ENCODE assay signal across 24 cellular contexts in the genomic region with DNA sequence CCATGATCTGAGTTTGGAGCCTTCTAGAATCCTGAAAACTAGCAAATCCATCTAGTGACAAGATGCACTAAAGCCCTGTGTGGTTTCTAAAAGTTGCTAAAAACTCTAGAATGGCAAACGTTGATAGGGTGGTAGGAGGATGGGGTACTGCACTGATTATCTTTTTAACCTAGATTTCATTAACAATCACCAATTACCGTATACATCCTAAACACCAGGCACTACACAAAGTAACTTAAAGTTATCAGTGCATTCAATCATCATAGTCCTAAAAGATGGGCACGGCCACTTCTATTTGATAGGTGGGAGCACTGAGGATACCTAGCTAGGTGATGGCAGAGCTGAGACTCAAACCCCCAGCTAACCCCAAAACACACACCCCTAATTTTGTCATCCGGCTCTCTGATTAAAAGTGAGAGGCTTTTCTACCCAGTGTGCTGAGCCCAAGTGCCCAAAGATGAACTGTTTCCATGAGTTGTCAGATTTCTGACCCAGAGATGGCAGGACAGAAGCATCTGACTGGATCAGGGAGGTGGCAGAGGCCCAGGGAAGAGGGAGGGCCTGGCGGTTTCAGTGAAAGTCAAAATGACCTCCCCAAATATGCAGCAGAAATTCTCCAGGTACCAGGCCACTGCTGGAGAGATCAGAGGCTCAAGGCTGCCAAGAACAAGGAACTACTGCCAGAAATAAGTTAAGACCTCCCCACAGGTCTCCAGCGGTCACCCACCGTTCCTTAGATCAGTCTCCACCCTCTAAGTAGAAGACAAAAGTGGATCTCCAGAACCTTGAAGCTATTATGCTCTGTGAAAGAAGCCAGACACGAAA.
DNase-seq lines count a peak whose midpoint lies in the region; ATAC-seq and TF ChIP-seq lines count a peak whose summit lies in the region.
"Had no signal": no experiment of that assay in that cellular context is flagged by ENCODE, and none has a peak within 500 bp of the region (broad histone marks: within the 10 kb centered on the region; RNA-seq: fewer than 3 reads in every experiment).

No MANE protein-coding gene starts in this region.

- no peaks in the 10 kb centered on the region for H3K9me3 ChIP-seq in BLaER1 treated with 17β-estradiol and CSF1 and Interleukin-3, amounts not matched to agents 10 nM and 100 nM (replicated peaks in 1 of 11)
- H3K9me3 ChIP-seq: uterus had no signal

- peak overlapping the region in 3 of 11 experiments; percentile 5 to 42 (median 33); a peak in 4 of 22 replicates for H3K27ac ChIP-seq in BLaER1 treated with 17β-estradiol and CSF1 and Interleukin-3, amounts not matched to agents 10 nM and 100 nM
- 0 out of 2 replicates have a peak overlapping the region, but pooled peaks have one; percentile 19 for H3K27ac ChIP-seq in RWPE1
- H3K27ac ChIP-seq in dorsolateral prefrontal cortex, result peak overlapping the region in 42 of 59 donors; percentile 15 to 86 (median 73)
- H3K27ac ChIP-seq: parathyroid adenoma, uterus had no signal

- H3K36me3 Mint-ChIP-seq in progenitor cell of endocrine pancreas (ENCODE audit: insufficient read depth), result no peaks in the 10 kb centered on the region
- no peaks in the 10 kb centered on the region for H3K36me3 Mint-ChIP-seq in activated CD4-positive, alpha-beta T cell treated with anti-CD3 and anti-CD28 coated beads, Interleukin-2, amount 10 ng/mL, durations not matched to agents 7 days and 5 days (ENCODE audit: low read depth)
- H3K36me3 Mint-ChIP-seq: activated CD4-positive, alpha-beta memory T cell treated with anti-CD3 and anti-CD28 coated beads for 36 hours; naive B cell had no signal

- DNase-seq in RWPE1 (ENCODE audit: low spot score) (no peak), dorsolateral prefrontal cortex (no peak), progenitor cell of endocrine pancreas (ENCODE audit: low spot score, unreplicated experiment) (no peak), NCI-H2107 (lab: John Stamatoyannopoulos, UW) (no peak)
- DNase-seq in activated CD4-positive, alpha-beta T cell treated with anti-CD3 and anti-CD28 coated beads, Interleukin-2, amount 50 U/mL, for 4 hours, result no peak
- no peak for DNase-seq in activated CD4-positive, alpha-beta T cell treated with anti-CD3 and anti-CD28 coated beads, Interleukin-2, amount 10 ng/mL, durations not matched to agents 7 days and 5 days
- DNase-seq: activated CD4-positive, alpha-beta memory T cell treated with anti-CD3 and anti-CD28 coated beads for 36 hours; activated naive CD4-positive, alpha-beta T cell treated with anti-CD3 and anti-CD28 coated beads for 36 hours; aorta; CD4-positive, alpha-beta T cell; DMS79; Kasumi-1; naive B cell; NCI-H1048; NCI-H2081; NCI-H524; SIG-M5; stimulated activated CD4-positive, alpha-beta T cell treated with anti-CD3 and anti-CD28 coated beads, Interleukin-2, amount 100 ng/mL, for 48 hours; uterus had no signal

- H3K4me1 Mint-ChIP-seq in progenitor cell of endocrine pancreas (ENCODE audit: low read depth), result peaks cover 59% of the 10 kb centered on the region
- no peaks in the 10 kb centered on the region for H3K4me1 Mint-ChIP-seq in activated CD4-positive, alpha-beta T cell treated with anti-CD3 and anti-CD28 coated beads, Interleukin-2, amount 10 ng/mL, durations not matched to agents 7 days and 5 days
- H3K4me1 Mint-ChIP-seq: naive B cell had no signal

- H3K4me3 Mint-ChIP-seq in progenitor cell of endocrine pancreas (ENCODE audit: low read depth), result no peak overlapping the region
- no peak overlapping the region for H3K4me3 Mint-ChIP-seq in activated CD4-positive, alpha-beta T cell treated with anti-CD3 and anti-CD28 coated beads, Interleukin-2, amount 10 ng/mL, durations not matched to agents 7 days and 5 days
- H3K4me3 Mint-ChIP-seq: activated CD4-positive, alpha-beta memory T cell treated with anti-CD3 and anti-CD28 coated beads for 36 hours; activated naive CD4-positive, alpha-beta T cell treated with anti-CD3 and anti-CD28 coated beads for 36 hours; CD4-positive, alpha-beta T cell; naive B cell; T-helper 1 cell treated with Interleukin-12 subunit alpha and Interleukin-12 subunit beta and Interleukin-4 antibody, amounts not matched to agents 30 μg/mL and 1 μg/mL, for 36 hours had no signal

- H3K36me3 ChIP-seq in BLaER1 treated with 17β-estradiol and CSF1 and Interleukin-3, amounts not matched to agents 10 nM and 100 nM, result no peaks in the 10 kb centered on the region
- H3K36me3 ChIP-seq: uterus had no signal

- peak overlapping the region in 10 of 11 experiments; percentile 74 to 91 (median 84); a peak in 18 of 22 replicates for H3K4me2 ChIP-seq in BLaER1 treated with 17β-estradiol and CSF1 and Interleukin-3, amounts not matched to agents 10 nM and 100 nM

- H3K27me3 Mint-ChIP-seq in progenitor cell of endocrine pancreas, result no peaks in the 10 kb centered on the region
- peaks cover 12% of the 10 kb centered on the region for H3K27me3 Mint-ChIP-seq in activated CD4-positive, alpha-beta T cell treated with anti-CD3 and anti-CD28 coated beads, Interleukin-2, amount 10 ng/mL, durations not matched to agents 7 days and 5 days

- no peaks in the 10 kb centered on the region for H3K9me3 Mint-ChIP-seq in progenitor cell of endocrine pancreas (ENCODE audit: low read depth)
- H3K9me3 Mint-ChIP-seq in activated CD4-positive, alpha-beta T cell treated with anti-CD3 and anti-CD28 coated beads, Interleukin-2, amount 10 ng/mL, durations not matched to agents 7 days and 5 days, result no peaks in the 10 kb centered on the region
- H3K9me3 Mint-ChIP-seq: activated CD4-positive, alpha-beta memory T cell treated with anti-CD3 and anti-CD28 coated beads for 36 hours; activated naive CD4-positive, alpha-beta T cell treated with anti-CD3 and anti-CD28 coated beads for 36 hours; CD4-positive, alpha-beta T cell; T-helper 1 cell treated with Interleukin-12 subunit alpha and Interleukin-12 subunit beta and Interleukin-4 antibody, amounts not matched to agents 30 μg/mL and 1 μg/mL, for 36 hours had no signal

- H3K4me3 ChIP-seq in BLaER1 treated with 17β-estradiol and CSF1 and Interleukin-3, amounts not matched to agents 10 nM and 100 nM, result no peak overlapping the region
- peak overlapping the region in 5 of 59 donors; percentile 4 to 35 (median 15) for H3K4me3 ChIP-seq in dorsolateral prefrontal cortex
- H3K4me3 ChIP-seq: lung, uterus had no signal

- H4K20me1 ChIP-seq in BLaER1 treated with 17β-estradiol and CSF1 and Interleukin-3, amounts not matched to agents 10 nM and 100 nM, result no peaks in the 10 kb centered on the region

- H3K4me1 ChIP-seq in BLaER1 treated with 17β-estradiol and CSF1 and Interleukin-3, amounts not matched to agents 10 nM and 100 nM, result peaks cover 22 to 86% (median 76%) of the 10 kb centered on the region in 10 experiments
- H3K4me1 ChIP-seq: parathyroid adenoma, uterus had no signal

- no peak for ATAC-seq in GM19467 (IDR thresholded peaks at IDR 0.05; ENCODE audit: unreplicated experiment)

- intact Hi-C loops in dorsolateral prefrontal cortex (cut with DNase I), result loop anchor here in 1 of 2 donors (10.0 kb wide), 1 partner anchor 163 kb away; no protein-coding TSS in a partner anchor

- no peak overlapping the region for H3K9ac ChIP-seq in BLaER1 treated with 17β-estradiol and CSF1 and Interleukin-3, amounts not matched to agents 10 nM and 100 nM
- H3K9ac ChIP-seq: parathyroid adenoma had no signal

- H3K27ac Mint-ChIP-seq in progenitor cell of endocrine pancreas, result peak overlapping the region; percentile 84
- no peak overlapping the region for H3K27ac Mint-ChIP-seq in activated CD4-positive, alpha-beta T cell treated with anti-CD3 and anti-CD28 coated beads, Interleukin-2, amount 10 ng/mL, durations not matched to agents 7 days and 5 days
- H3K27ac Mint-ChIP-seq: activated CD4-positive, alpha-beta memory T cell treated with anti-CD3 and anti-CD28 coated beads for 36 hours; activated naive CD4-positive, alpha-beta T cell treated with anti-CD3 and anti-CD28 coated beads for 36 hours; CD4-positive, alpha-beta T cell; naive B cell; T-helper 1 cell treated with Interleukin-12 subunit alpha and Interleukin-12 subunit beta and Interleukin-4 antibody, amounts not matched to agents 30 μg/mL and 1 μg/mL, for 36 hours had no signal

- POLR2A ChIA-PET in RWPE1 (lab: Yijun Ruan, JAX; ENCODE audit: low non-redundant PET), result no interaction called here
- POLR2A ChIA-PET in activated CD4-positive, alpha-beta T cell treated with anti-CD3 and anti-CD28 coated beads, Interleukin-2, amount 10 ng/mL, durations not matched to agents 7 days and 5 days (lab: Charles Lee), result no interaction called here

- peaks cover 0 to 4% (median 0%) of the 10 kb centered on the region in 11 experiments; a peak in 5 of 22 replicates for H3K27me3 ChIP-seq in BLaER1 treated with 17β-estradiol and CSF1 and Interleukin-3, amounts not matched to agents 10 nM and 100 nM
- H3K27me3 ChIP-seq in dorsolateral prefrontal cortex, result peaks cover 0 to 26% (median 0%) of the 10 kb centered on the region in 45 donors
- H3K27me3 ChIP-seq: uterus had no signal

- TF ChIP-seq CTCF in RWPE1 (conservative IDR thresholded peaks at IDR 0.05; ENCODE audit: low read depth), result no peak
- no peak for TF ChIP-seq CTCF in dorsolateral prefrontal cortex (IDR thresholded peaks at IDR 0.05 in 54 of 56, conservative IDR thresholded peaks at IDR 0.05 in 2 of 56; ENCODE audit: low read depth in 1 of 56, partially characterized antibody in 56 of 56)
- no peak for TF ChIP-seq CTCF in progenitor cell of endocrine pancreas (IDR thresholded peaks at IDR 0.05; ENCODE audit: unreplicated experiment)

- CTCF ChIA-PET in RWPE1 (lab: Yijun Ruan, JAX), result no interaction called here
- CTCF ChIA-PET in activated CD4-positive, alpha-beta T cell treated with anti-CD3 and anti-CD28 coated beads, Interleukin-2, amount 10 ng/mL, durations not matched to agents 7 days and 5 days (lab: Charles Lee), result no interaction called here
